Comparison of ENCODE assay signal across 21 cellular contexts in the genomic region with DNA sequence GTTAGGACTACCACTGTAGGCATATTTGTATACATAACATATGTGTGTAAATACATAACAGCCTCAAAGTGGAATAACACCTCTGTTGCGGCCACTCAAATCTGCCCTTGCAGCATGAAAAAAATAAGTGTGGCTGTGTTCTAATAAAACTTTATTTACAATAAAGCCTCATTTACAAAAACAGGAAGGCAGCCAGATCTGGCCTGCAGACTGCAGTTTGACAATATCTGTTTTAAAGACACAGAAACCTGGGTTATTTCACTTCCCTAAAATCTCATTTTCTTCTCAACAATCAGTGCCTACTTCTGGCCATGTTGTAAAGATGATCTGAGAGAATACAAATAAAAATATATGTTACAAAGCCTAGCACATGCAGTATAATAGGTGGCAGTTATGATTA. TPM values are rescaled to one million over a fixed set of nuclear protein-coding genes. Genes with fewer than 3 reads are reported as not detected.
A peak's percentile ranks its signal among the peaks of the same experiment; 100 is the strongest.
DNase-seq lines count a peak whose midpoint lies in the region; ATAC-seq, FAIRE-seq and TF ChIP-seq lines count a peak whose summit lies in the region.
"Had no signal": no experiment of that assay in that cellular context is flagged by ENCODE, and none has a peak within 500 bp of the region (broad histone marks: within the 10 kb centered on the region; RNA-seq: fewer than 3 reads in every experiment).

No MANE protein-coding gene starts in this region.

- intact Hi-C loops in HepG2 (cut with micrococcal nuclease; ENCODE audit: unreplicated experiment), result no loop called here
- intact Hi-C loops in right lobe of liver (cut with DNase I), result no loop called here
- intact Hi-C loops in OCI-LY7 (cut with micrococcal nuclease; ENCODE audit: unreplicated experiment), result no loop called here

- H3K79me2 ChIP-seq in HepG2 (ENCODE audit: insufficient read depth, low read length) (no peaks in the 10 kb centered on the region), OCI-LY7 (ENCODE audit: insufficient read depth, low read depth, low read length) (no peaks in the 10 kb centered on the region)

- 100% methylated on average over 1 of the region's 1 CpG for WGBS in HepG2 (ENCODE audit: low lambda C conversion rate)
- 83% methylated on average over 1 of the region's 1 CpG for WGBS in right lobe of liver (ENCODE audit: insufficient coverage, low coverage, low lambda C conversion rate, missing lambda C conversion rate)

- ATAC-seq in HepG2 (no peak), right lobe of liver (no peak), HG03108 (IDR thresholded peaks at IDR 0.05; ENCODE audit: unreplicated experiment) (peak; percentile 67), GM18873 (IDR thresholded peaks at IDR 0.05; ENCODE audit: low FRiP score, unreplicated experiment) (no peak)

- DNase-seq in HepG2 (ENCODE audit: low spot score) (no peak), right lobe of liver (no peak), OCI-LY7 (ENCODE audit: low spot score) (peak; percentile 77), coronary artery (ENCODE audit: low spot score) (no peak), NCI-H1048 (lab: John Stamatoyannopoulos, UW) (no peak), COLO668 (lab: John Stamatoyannopoulos, UW; ENCODE audit: unreplicated experiment) (no peak)
- DNase-seq: activated CD4-positive, alpha-beta memory T cell treated with anti-CD3 and anti-CD28 coated beads for 36 hours; activated T-cell treated with anti-CD3 and anti-CD28 coated beads, Interleukin-2, amount 50 U/mL, for 48 hours; glutamatergic neuron; left ventricle myocardium inferior; NCI-H1436; NCI-H774; testis had no signal

- H3K4me1 ChIP-seq in HepG2 (ENCODE audit: insufficient read depth, low read length) (peaks cover 17% of the 10 kb centered on the region), right lobe of liver (no peaks in the 10 kb centered on the region), OCI-LY7 (ENCODE audit: insufficient read depth, low read length, poor library complexity, severe bottlenecking) (peaks cover 10% of the 10 kb centered on the region)
- H3K4me1 ChIP-seq: left ventricle myocardium inferior, testis had no signal

- H3K9me2 ChIP-seq in OCI-LY7 (ENCODE audit: insufficient read depth, low read length), result no peaks in the 10 kb centered on the region

- TF ChIP-seq POLR2A in HepG2 (IDR thresholded peaks at IDR 0.05; ENCODE audit: insufficient read depth in 1 of 2, low read depth in 2 of 2, low read length in 2 of 2) (no peak), right lobe of liver (IDR thresholded peaks at IDR 0.05) (no peak)

- in situ Hi-C loops in HepG2 (cut with HindIII; ENCODE audit: extremely low pct_ligation_motif_present, low pct_unique_long_range_greater_than_20kb), result no loop called here

- CTCF ChIA-PET in HepG2 (lab: Yijun Ruan, JAX; ENCODE audit: low intra/inter-chr PET ratio, low total read pairs) (no interaction called here), OCI-LY7 (lab: Charles Lee; ENCODE audit: unreplicated experiment) (no interaction called here)

- H4K20me1 ChIP-seq in HepG2 (ENCODE audit: insufficient read depth, low read length) (0 out of 2 replicates have a peak, but pooled peaks cover 3% of the 10 kb centered on the region), OCI-LY7 (ENCODE audit: insufficient read depth, low read length) (no peaks in the 10 kb centered on the region)

- BruUV-seq in HepG2 (replicated peaks; lab: Mats Ljungman, UMichigan), result no TSS peak
- BruUV-seq in OCI-LY7 (replicated peaks; lab: Mats Ljungman, UMichigan), result no TSS peak

- no peak overlapping the region for H3K9ac ChIP-seq in HepG2 (ENCODE audit: insufficient read depth, low read depth, low read length)
- H3K9ac ChIP-seq: BLaER1 treated with 17β-estradiol and CSF1 and Interleukin-3, amounts not matched to agents 10 nM and 100 nM had no signal

- TF ChIP-seq CTCF in HepG2 (CRISPR knock-in tag; IDR thresholded peaks at IDR 0.05), result no peak
- TF ChIP-seq CTCF in right lobe of liver (IDR thresholded peaks at IDR 0.05), result no peak
- no peak for TF ChIP-seq CTCF in OCI-LY7 (conservative IDR thresholded peaks at IDR 0.05; ENCODE audit: low read length)
- no peak for TF ChIP-seq CTCF in coronary artery (IDR thresholded peaks at IDR 0.05)

- no peak overlapping the region for H3K4me3 ChIP-seq in HepG2 (replicated peaks in 1 of 3; ENCODE audit: insufficient read depth in 1 of 3, low read depth in 2 of 3, low read length in 3 of 3)
- no peak overlapping the region for H3K4me3 ChIP-seq in right lobe of liver
- no peak overlapping the region for H3K4me3 ChIP-seq in OCI-LY7 (ENCODE audit: low read depth, low read length, poor library complexity, severe bottlenecking)
- no peak overlapping the region for H3K4me3 ChIP-seq in coronary artery
- H3K4me3 ChIP-seq: BLaER1 treated with 17β-estradiol and CSF1 and Interleukin-3, amounts not matched to agents 10 nM and 100 nM; left ventricle myocardium inferior; smooth muscle cell; testis had no signal

- TF ChIP-seq RAD21 in HepG2 (CRISPR knock-in tag; IDR thresholded peaks at IDR 0.05), result no peak

- POLR2A ChIA-PET in HepG2 (lab: Yijun Ruan, JAX) (no interaction called here), OCI-LY7 (lab: Charles Lee) (no interaction called here)

- no peak overlapping the region for H3K4me2 ChIP-seq in HepG2 (ENCODE audit: low read depth, low read length)
- no peak overlapping the region for H3K4me2 ChIP-seq in OCI-LY7 (ENCODE audit: low read length)
- H3K4me2 ChIP-seq: smooth muscle cell had no signal

- H3K27ac ChIP-seq in HepG2 (ENCODE audit: extremely low read length, insufficient read depth, low read length) (no peak overlapping the region), right lobe of liver (no peak overlapping the region), OCI-LY7 (ENCODE audit: low read depth, low read length, poor library complexity, severe bottlenecking) (peak overlapping the region; percentile 57), coronary artery (no peak overlapping the region)
- H3K27ac ChIP-seq: BLaER1 treated with 17β-estradiol and CSF1 and Interleukin-3, amounts not matched to agents 10 nM and 100 nM; left ventricle myocardium inferior; testis had no signal

- peaks cover 6 to 49% of the 10 kb centered on the region in 2 experiments for H3K36me3 ChIP-seq in HepG2 (replicated peaks in 1 of 2; ENCODE audit: control insufficient read depth in 1 of 2, insufficient read depth in 2 of 2, low read length in 2 of 2)
- peaks cover 0 to 70% (median 18%) of the 10 kb centered on the region in 4 donors for H3K36me3 ChIP-seq in right lobe of liver
- H3K36me3 ChIP-seq in OCI-LY7 (ENCODE audit: insufficient read depth, low read length), result peaks cover 89% of the 10 kb centered on the region

- H3K9me3 ChIP-seq in HepG2 (ENCODE audit: low read length), result no peaks in the 10 kb centered on the region
- H3K9me3 ChIP-seq in right lobe of liver, result no peaks in the 10 kb centered on the region
- no peaks in the 10 kb centered on the region for H3K9me3 ChIP-seq in OCI-LY7 (ENCODE audit: low read length)
- H3K9me3 ChIP-seq: BLaER1 treated with 17β-estradiol and CSF1 and Interleukin-3, amounts not matched to agents 10 nM and 100 nM; left ventricle myocardium inferior; testis had no signal

- TF ChIP-seq EP300 in HepG2 (IDR thresholded peaks at IDR 0.05; ENCODE audit: low read depth in 2 of 2, low read length in 2 of 2), result no peak
- TF ChIP-seq EP300 in HepG2 (CRISPR knock-in tag; IDR thresholded peaks at IDR 0.05; ENCODE audit: borderline replicate concordance), result no peak

- no peak for FAIRE-seq in HepG2 (lab: Jason Lieb, UNC)
- FAIRE-seq: astrocyte, H1 had no signal

- no peaks in the 10 kb centered on the region for H3K27me3 ChIP-seq in HepG2 (ENCODE audit: control insufficient read depth in 1 of 2, insufficient read depth in 2 of 2, low read length in 2 of 2)
- no peaks in the 10 kb centered on the region for H3K27me3 ChIP-seq in right lobe of liver
- H3K27me3 ChIP-seq: BLaER1 treated with 17β-estradiol and CSF1 and Interleukin-3, amounts not matched to agents 10 nM and 100 nM; testis had no signal

- H2AFZ ChIP-seq in HepG2 (ENCODE audit: low read length) (no peak overlapping the region), OCI-LY7 (ENCODE audit: low read length) (no peak overlapping the region)

TF ChIP-seq in HepG2, 621 proteins besides CTCF, POLR2A, EP300 and RAD21 (continues in another document):
- TF ChIP-seq GFI1 (CRISPR knock-in tag; IDR thresholded peaks at IDR 0.05; ENCODE audit: borderline replicate concordance), result no peak

RNA-seq across cellular contexts. Expression of a gene that starts 53.9 kb away (rescaled TPM):
- total RNA-seq in HepG2 (2016; rRNA removed; fragmentation: Illumina TruSeq; extraction: Trizol) (not detected in 2 replicates), right lobe of liver (1 to 10 TPM; 1.0 to 4.9 (median 1.5) TPM), OCI-LY7 (2022) (1.7 and 3.0 TPM in 2 replicates)
- total RNA-seq in HepG2 (2016; cell fraction: cytosol; rRNA removed; fragmentation: Illumina TruSeq; extraction: Trizol; ENCODE audit: low read depth), result not detected in 2 replicates
- total RNA-seq in HepG2 (2016; cell fraction: insoluble cytoplasmic fraction; rRNA removed; fragmentation: Illumina TruSeq; extraction: Trizol), result not detected in 2 replicates
- total RNA-seq in HepG2 (2016; cell fraction: membrane; rRNA removed; fragmentation: Illumina TruSeq; extraction: Trizol), result not detected in 2 replicates
- total RNA-seq in HepG2 (2016; cell fraction: nucleus; rRNA removed; fragmentation: Illumina TruSeq; extraction: Trizol), result not detected in 2 replicates
- polyA plus RNA-seq in HepG2 (2011; rRNA removed), result 0.05 TPM in 1 of 2 replicates, not detected in the other
- polyA plus RNA-seq in HepG2 (2011; cell fraction: cytosol; rRNA removed), result 0.04 TPM in 1 of 2 replicates, not detected in the other
- 0.05 and 0.11 TPM in 2 replicates for polyA plus RNA-seq in HepG2 (2011; cell fraction: nucleus; rRNA removed)
- 0.89 TPM in 1 of 2 replicates, not detected in the other for polyA plus RNA-seq in HepG2 (2012)
- not detected in 2 replicates for polyA plus RNA-seq in HepG2 (2016; cell fraction: cytosol; fragmentation: Illumina TruSeq; extraction: Trizol; ENCODE audit: low read depth)
- not detected in 2 replicates for polyA plus RNA-seq in HepG2 (2016; cell fraction: insoluble cytoplasmic fraction; fragmentation: Illumina TruSeq; extraction: Trizol; ENCODE audit: low read depth)
- not detected in 2 replicates for polyA plus RNA-seq in HepG2 (2016; cell fraction: membrane; fragmentation: Illumina TruSeq; extraction: Trizol; ENCODE audit: low read depth)
- polyA plus RNA-seq in HepG2 (2016; cell fraction: nucleus; fragmentation: Illumina TruSeq; extraction: Trizol; ENCODE audit: insufficient read depth, low read depth), result not detected in 2 replicates
- polyA minus RNA-seq in HepG2 (2011; rRNA and poly(A)+ RNA removed; ENCODE audit: low replicate concordance), result not detected in 2 replicates
- polyA minus RNA-seq in HepG2 (2011; cell fraction: cytosol; rRNA and poly(A)+ RNA removed), result not detected in 2 replicates
- 0.13 and 0.37 TPM in 2 replicates for polyA minus RNA-seq in HepG2 (2011; cell fraction: nucleus; rRNA and poly(A)+ RNA removed)
- 0.77 and 1.5 TPM in 2 replicates for total RNA-seq in OCI-LY7 (2014; rRNA removed; shearing (Covaris generic))
- total RNA-seq: A172, astrocyte, H1, pulmonary artery endothelial cell, smooth muscle cell had no signal
- polyA plus RNA-seq: H1, smooth muscle cell had no signal
